In genomic region chr19:9584073-9584833, GRCh38 we compare ENCODE assay signal across 1 cellular context.
TF ChIP-seq lines count a peak whose summit lies in the region.

TSS of gene ZNF121 (minus strand) at chr19:9584504. CDS start at chr19:9568097, 16,407 bp downstream.

TF ChIP-seq in HepG2, 621 proteins besides CTCF, POLR2A, EP300 and RAD21 (continued from another document and continues in another):
- TF ChIP-seq DPF2 (CRISPR knock-in tag; IDR thresholded peaks at IDR 0.05; ENCODE audit: borderline replicate concordance, low read depth) (no peak), CHD4 (IDR thresholded peaks at IDR 0.05; ENCODE audit: borderline replicate concordance, low read length) (no peak), ZFY (CRISPR knock-in tag; IDR thresholded peaks at IDR 0.05) (peak; percentile 94), E2F2 (CRISPR knock-in tag; IDR thresholded peaks at IDR 0.05; ENCODE audit: borderline replicate concordance) (peak; percentile 39; the same call in 1 of the 2 replicates), TAF1 (CRISPR knock-in tag; IDR thresholded peaks at IDR 0.05) (peak; percentile 94), BORCS8-MEF2B (CRISPR knock-in tag; IDR thresholded peaks at IDR 0.05) (peak; percentile 89), MZF1 (CRISPR knock-in tag; IDR thresholded peaks at IDR 0.05; ENCODE audit: borderline replicate concordance) (peak; percentile 39; the same call in 1 of the 2 replicates), ZNF878 (CRISPR knock-in tag; IDR thresholded peaks at IDR 0.05) (no peak), ZNF362 (CRISPR knock-in tag; IDR thresholded peaks at IDR 0.05; ENCODE audit: borderline replicate concordance) (peak; percentile 23; the same call in 1 of the 2 replicates), SAFB2 (CRISPR knock-in tag; IDR thresholded peaks at IDR 0.05; ENCODE audit: borderline replicate concordance, low read depth) (no peak), ZNF329 (CRISPR knock-in tag; IDR thresholded peaks at IDR 0.05; ENCODE audit: low read depth) (peak; percentile 86; the same call in 1 of the 2 replicates), HNF4G (IDR thresholded peaks at IDR 0.05; ENCODE audit: borderline replicate concordance, low read depth, low read length) (no peak), HNF4G (CRISPR knock-in tag; IDR thresholded peaks at IDR 0.05; ENCODE audit: borderline replicate concordance, low read depth) (no peak), ZNF776 (CRISPR knock-in tag; IDR thresholded peaks at IDR 0.05) (peak; percentile 68; the same call in 1 of the 2 replicates), DRAP1 (CRISPR knock-in tag; IDR thresholded peaks at IDR 0.05) (peak; percentile 71), ZSCAN29 (CRISPR knock-in tag; conservative IDR thresholded peaks at IDR 0.05) (no peak), SMARCE1 (IDR thresholded peaks at IDR 0.05; ENCODE audit: borderline replicate concordance) (no peak), REXO4 (CRISPR knock-in tag; IDR thresholded peaks at IDR 0.05; ENCODE audit: borderline replicate concordance) (no peak), ZBTB1 (CRISPR knock-in tag; IDR thresholded peaks at IDR 0.05; ENCODE audit: borderline replicate concordance) (no peak), ZBTB38 (CRISPR knock-in tag; IDR thresholded peaks at IDR 0.05) (no peak), ZNF749 (CRISPR knock-in tag; IDR thresholded peaks at IDR 0.05; ENCODE audit: borderline replicate concordance) (0 out of 2 replicates have a peak, but pooled peaks have one; percentile 56), FIP1L1 (IDR thresholded peaks at IDR 0.05; ENCODE audit: borderline replicate concordance, insufficient read depth, low read depth, low read length) (no peak), LCORL (IDR thresholded peaks at IDR 0.05) (no peak), LCORL (CRISPR knock-in tag; IDR thresholded peaks at IDR 0.05) (0 out of 2 replicates have a peak, but pooled peaks have one; percentile 19), PHB2 (IDR thresholded peaks at IDR 0.05; ENCODE audit: partially characterized antibody) (no peak), HMG20A (CRISPR knock-in tag; IDR thresholded peaks at IDR 0.05; ENCODE audit: borderline replicate concordance) (no peak), ZNF556 (CRISPR knock-in tag; IDR thresholded peaks at IDR 0.05; ENCODE audit: borderline replicate concordance) (no peak), ZNF431 (CRISPR knock-in tag; IDR thresholded peaks at IDR 0.05; ENCODE audit: borderline replicate concordance, low read depth) (peak; percentile 76; the same call in 1 of the 2 replicates), RBAK (CRISPR knock-in tag; IDR thresholded peaks at IDR 0.05) (no peak), BCLAF1 (IDR thresholded peaks at IDR 0.05) (no peak), ZBTB25 (CRISPR knock-in tag; IDR thresholded peaks at IDR 0.05) (peak; percentile 71), ZNF383 (CRISPR knock-in tag; IDR thresholded peaks at IDR 0.05; ENCODE audit: borderline replicate concordance) (0 out of 2 replicates have a peak, but pooled peaks have one; percentile 29), ZSCAN25 (CRISPR knock-in tag; IDR thresholded peaks at IDR 0.05) (no peak), TEAD3 (CRISPR knock-in tag; optimal IDR thresholded peaks at IDR 0.05; ENCODE audit: borderline replicate concordance) (peak; percentile 18), PHF8 (CRISPR knock-in tag; IDR thresholded peaks at IDR 0.05) (peak; percentile 95), ZKSCAN8 (CRISPR knock-in tag; IDR thresholded peaks at IDR 0.05; ENCODE audit: borderline replicate concordance) (no peak), MTA1 (CRISPR knock-in tag; IDR thresholded peaks at IDR 0.05; ENCODE audit: borderline replicate concordance) (peak; percentile 51; the same call in 1 of the 2 replicates), NPAS2 (CRISPR knock-in tag; IDR thresholded peaks at IDR 0.05; ENCODE audit: borderline replicate concordance) (no peak), SMAD3 (CRISPR knock-in tag; IDR thresholded peaks at IDR 0.05) (peak; percentile 32; the same call in 1 of the 2 replicates), HOXA7 (CRISPR knock-in tag; IDR thresholded peaks at IDR 0.05) (no peak), PAXIP1 (CRISPR knock-in tag; conservative IDR thresholded peaks at IDR 0.05) (no peak), ZNF34 (CRISPR knock-in tag; IDR thresholded peaks at IDR 0.05; ENCODE audit: borderline replicate concordance) (no peak), ZBTB37 (CRISPR knock-in tag; IDR thresholded peaks at IDR 0.05) (peak; percentile 50; the same call in 1 of the 2 replicates), KLF9 (CRISPR knock-in tag; IDR thresholded peaks at IDR 0.05; ENCODE audit: low read depth) (no peak), CCDC6 (CRISPR knock-in tag; IDR thresholded peaks at IDR 0.05) (no peak), ZNF546 (CRISPR knock-in tag; conservative IDR thresholded peaks at IDR 0.05) (no peak), ZNF563 (CRISPR knock-in tag; IDR thresholded peaks at IDR 0.05) (no peak), ZBTB21 (CRISPR knock-in tag; IDR thresholded peaks at IDR 0.05) (no peak), SKI (IDR thresholded peaks at IDR 0.05; ENCODE audit: partially characterized antibody) (no peak), ZNF609 (CRISPR knock-in tag; IDR thresholded peaks at IDR 0.05; ENCODE audit: borderline replicate concordance) (no peak), ZFP90 (CRISPR knock-in tag; IDR thresholded peaks at IDR 0.05; ENCODE audit: borderline replicate concordance) (peak; percentile 95), PHF21A (CRISPR knock-in tag; IDR thresholded peaks at IDR 0.05) (peak; percentile 61; the same call in 1 of the 2 replicates), CBFB (CRISPR knock-in tag; IDR thresholded peaks at IDR 0.05) (peak; percentile 65; the same call in 1 of the 2 replicates), MXI1 (IDR thresholded peaks at IDR 0.05; ENCODE audit: borderline replicate concordance, low read depth, low read length) (peak; percentile 86; the same call in 1 of the 3 replicates), MEIS1 (CRISPR knock-in tag; IDR thresholded peaks at IDR 0.05; ENCODE audit: borderline replicate concordance) (peak; percentile 33; the same call in 1 of the 2 replicates)
